In the genomic region with DNA sequence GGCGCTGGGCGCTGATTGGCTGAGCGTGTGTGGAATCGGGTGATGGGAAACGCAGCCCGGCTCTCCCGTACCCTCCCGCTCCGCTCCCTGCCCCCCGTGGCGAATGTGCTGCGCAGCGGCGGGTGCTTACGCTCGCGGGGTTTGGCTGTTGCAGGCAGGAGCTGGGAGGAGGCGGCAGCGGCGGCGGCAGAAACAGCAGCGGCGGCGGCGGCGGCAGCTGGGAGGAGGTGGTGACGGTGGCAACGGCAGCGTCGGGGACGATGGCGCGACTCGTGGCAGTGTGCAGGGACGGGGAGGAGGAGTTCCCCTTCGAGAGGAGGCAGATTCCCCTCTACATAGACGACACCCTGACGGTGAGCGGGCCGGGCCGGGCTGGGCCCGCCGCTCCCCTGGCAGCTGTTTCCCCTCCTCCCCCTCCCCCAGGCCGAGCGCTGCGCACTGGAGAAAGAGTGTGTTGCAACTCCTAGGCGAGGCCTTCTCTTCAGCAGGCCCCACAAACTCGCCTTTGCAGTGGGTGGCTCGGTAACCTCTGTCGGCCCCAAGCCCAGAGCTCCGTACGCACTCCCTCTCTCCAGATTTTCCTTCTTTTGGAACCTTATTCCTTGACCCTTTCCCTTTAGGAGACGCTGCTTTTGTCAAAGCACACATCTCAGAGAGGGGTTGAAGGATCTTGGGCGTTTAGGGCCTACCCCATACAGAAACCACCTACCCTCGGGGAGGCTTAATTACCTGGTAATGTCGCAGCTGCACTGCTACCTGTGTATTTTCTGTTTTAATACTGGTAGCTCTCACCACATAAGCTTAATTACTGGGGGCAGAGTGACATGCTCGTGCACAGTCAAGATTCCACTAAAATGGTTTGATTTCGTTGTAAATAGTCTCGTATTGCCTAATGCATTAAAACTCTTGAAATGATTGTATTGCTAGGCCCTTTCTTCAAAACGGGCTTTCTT, we compare ENCODE assay signal across 1 cellular context.
TF ChIP-seq lines count a peak whose summit lies in the region.

No MANE protein-coding gene starts in this region.

TF ChIP-seq in GM12878, 131 proteins besides CTCF, POLR2A, EP300 and RAD21 (continues in another document):
- TF ChIP-seq MEF2A (IDR thresholded peaks at IDR 0.05; ENCODE audit: insufficient read depth, low read depth, low read length): 0 out of 2 replicates have a peak, but pooled peaks have one; percentile 57
- no peak for TF ChIP-seq MTA2 (IDR thresholded peaks at IDR 0.05; ENCODE audit: low read depth)
- TF ChIP-seq, protein P1, sequence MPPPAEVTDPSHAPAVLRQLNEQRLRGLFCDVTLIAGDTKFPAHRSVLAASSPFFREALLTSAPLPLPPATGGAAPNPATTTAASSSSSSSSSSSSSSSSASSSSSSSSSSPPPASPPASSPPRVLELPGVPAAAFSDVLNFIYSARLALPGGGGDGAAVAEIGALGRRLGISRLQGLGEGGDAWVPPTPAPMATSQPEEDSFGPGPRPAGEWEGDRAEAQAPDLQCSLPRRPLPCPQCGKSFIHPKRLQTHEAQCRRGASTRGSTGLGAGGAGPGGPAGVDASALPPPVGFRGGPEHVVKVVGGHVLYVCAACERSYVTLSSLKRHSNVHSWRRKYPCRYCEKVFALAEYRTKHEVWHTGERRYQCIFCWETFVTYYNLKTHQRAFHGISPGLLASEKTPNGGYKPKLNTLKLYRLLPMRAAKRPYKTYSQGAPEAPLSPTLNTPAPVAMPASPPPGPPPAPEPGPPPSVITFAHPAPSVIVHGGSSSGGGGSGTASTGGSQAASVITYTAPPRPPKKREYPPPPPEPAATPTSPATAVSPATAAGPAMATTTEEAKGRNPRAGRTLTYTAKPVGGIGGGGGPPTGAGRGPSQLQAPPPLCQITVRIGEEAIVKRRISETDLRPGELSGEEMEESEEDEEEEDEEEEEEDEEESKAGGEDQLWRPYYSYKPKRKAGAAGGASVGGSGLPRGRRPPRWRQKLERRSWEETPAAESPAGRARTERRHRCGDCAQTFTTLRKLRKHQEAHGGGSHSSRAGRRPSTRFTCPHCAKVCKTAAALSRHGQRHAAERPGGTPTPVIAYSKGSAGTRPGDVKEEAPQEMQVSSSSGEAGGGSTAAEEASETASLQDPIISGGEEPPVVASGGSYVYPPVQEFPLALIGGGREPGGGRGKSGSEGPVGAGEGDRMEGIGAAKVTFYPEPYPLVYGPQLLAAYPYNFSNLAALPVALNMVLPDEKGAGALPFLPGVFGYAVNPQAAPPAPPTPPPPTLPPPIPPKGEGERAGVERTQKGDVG (CRISPR knock-in tag; IDR thresholded peaks at IDR 0.05): no peak
- TF ChIP-seq, protein P2, sequence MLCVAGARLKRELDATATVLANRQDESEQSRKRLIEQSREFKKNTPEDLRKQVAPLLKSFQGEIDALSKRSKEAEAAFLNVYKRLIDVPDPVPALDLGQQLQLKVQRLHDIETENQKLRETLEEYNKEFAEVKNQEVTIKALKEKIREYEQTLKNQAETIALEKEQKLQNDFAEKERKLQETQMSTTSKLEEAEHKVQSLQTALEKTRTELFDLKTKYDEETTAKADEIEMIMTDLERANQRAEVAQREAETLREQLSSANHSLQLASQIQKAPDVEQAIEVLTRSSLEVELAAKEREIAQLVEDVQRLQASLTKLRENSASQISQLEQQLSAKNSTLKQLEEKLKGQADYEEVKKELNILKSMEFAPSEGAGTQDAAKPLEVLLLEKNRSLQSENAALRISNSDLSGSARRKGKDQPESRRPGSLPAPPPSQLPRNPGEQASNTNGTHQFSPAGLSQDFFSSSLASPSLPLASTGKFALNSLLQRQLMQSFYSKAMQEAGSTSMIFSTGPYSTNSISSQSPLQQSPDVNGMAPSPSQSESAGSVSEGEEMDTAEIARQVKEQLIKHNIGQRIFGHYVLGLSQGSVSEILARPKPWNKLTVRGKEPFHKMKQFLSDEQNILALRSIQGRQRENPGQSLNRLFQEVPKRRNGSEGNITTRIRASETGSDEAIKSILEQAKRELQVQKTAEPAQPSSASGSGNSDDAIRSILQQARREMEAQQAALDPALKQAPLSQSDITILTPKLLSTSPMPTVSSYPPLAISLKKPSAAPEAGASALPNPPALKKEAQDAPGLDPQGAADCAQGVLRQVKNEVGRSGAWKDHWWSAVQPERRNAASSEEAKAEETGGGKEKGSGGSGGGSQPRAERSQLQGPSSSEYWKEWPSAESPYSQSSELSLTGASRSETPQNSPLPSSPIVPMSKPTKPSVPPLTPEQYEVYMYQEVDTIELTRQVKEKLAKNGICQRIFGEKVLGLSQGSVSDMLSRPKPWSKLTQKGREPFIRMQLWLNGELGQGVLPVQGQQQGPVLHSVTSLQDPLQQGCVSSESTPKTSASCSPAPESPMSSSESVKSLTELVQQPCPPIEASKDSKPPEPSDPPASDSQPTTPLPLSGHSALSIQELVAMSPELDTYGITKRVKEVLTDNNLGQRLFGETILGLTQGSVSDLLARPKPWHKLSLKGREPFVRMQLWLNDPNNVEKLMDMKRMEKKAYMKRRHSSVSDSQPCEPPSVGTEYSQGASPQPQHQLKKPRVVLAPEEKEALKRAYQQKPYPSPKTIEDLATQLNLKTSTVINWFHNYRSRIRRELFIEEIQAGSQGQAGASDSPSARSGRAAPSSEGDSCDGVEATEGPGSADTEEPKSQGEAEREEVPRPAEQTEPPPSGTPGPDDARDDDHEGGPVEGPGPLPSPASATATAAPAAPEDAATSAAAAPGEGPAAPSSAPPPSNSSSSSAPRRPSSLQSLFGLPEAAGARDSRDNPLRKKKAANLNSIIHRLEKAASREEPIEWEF (IDR thresholded peaks at IDR 0.05; ENCODE audit: insufficient replicate concordance, low read depth, low read length): no peak
- peak; percentile 88 for TF ChIP-seq SP1 (IDR thresholded peaks at IDR 0.05; ENCODE audit: low read depth, low read length)
- TF ChIP-seq IKZF2 (IDR thresholded peaks at IDR 0.05): peak in 1 of 2 experiments; percentile 38; a peak in 2 of 4 replicates
- TF ChIP-seq, protein P3, sequence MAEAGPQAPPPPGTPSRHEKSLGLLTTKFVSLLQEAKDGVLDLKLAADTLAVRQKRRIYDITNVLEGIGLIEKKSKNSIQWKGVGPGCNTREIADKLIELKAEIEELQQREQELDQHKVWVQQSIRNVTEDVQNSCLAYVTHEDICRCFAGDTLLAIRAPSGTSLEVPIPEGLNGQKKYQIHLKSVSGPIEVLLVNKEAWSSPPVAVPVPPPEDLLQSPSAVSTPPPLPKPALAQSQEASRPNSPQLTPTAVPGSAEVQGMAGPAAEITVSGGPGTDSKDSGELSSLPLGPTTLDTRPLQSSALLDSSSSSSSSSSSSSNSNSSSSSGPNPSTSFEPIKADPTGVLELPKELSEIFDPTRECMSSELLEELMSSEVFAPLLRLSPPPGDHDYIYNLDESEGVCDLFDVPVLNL (IDR thresholded peaks at IDR 0.05; ENCODE audit: low read depth, low read length): peak; percentile 45; the same call in 1 of the 2 replicates
- TF ChIP-seq, protein P4, sequence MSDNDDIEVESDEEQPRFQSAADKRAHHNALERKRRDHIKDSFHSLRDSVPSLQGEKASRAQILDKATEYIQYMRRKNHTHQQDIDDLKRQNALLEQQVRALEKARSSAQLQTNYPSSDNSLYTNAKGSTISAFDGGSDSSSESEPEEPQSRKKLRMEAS (IDR thresholded peaks at IDR 0.05; ENCODE audit: low read depth, low read length): no peak
- TF ChIP-seq IRF4 (IDR thresholded peaks at IDR 0.05; ENCODE audit: low read depth, low read length): peak; percentile 65
- peak; percentile 79; the same call in 1 of the 2 replicates for TF ChIP-seq RB1 (IDR thresholded peaks at IDR 0.05; ENCODE audit: borderline replicate concordance)
- TF ChIP-seq HDAC2 (IDR thresholded peaks at IDR 0.05): no peak
- no peak for TF ChIP-seq YBX1 (IDR thresholded peaks at IDR 0.05)
- peak; percentile 44; the same call in 1 of the 2 replicates for TF ChIP-seq POLR2AphosphoS5 (IDR thresholded peaks at IDR 0.05; ENCODE audit: low read length)
- TF ChIP-seq NFYA (IDR thresholded peaks at IDR 0.05; ENCODE audit: borderline replicate concordance, low read depth, low read length): no peak
- TF ChIP-seq, protein P5, sequence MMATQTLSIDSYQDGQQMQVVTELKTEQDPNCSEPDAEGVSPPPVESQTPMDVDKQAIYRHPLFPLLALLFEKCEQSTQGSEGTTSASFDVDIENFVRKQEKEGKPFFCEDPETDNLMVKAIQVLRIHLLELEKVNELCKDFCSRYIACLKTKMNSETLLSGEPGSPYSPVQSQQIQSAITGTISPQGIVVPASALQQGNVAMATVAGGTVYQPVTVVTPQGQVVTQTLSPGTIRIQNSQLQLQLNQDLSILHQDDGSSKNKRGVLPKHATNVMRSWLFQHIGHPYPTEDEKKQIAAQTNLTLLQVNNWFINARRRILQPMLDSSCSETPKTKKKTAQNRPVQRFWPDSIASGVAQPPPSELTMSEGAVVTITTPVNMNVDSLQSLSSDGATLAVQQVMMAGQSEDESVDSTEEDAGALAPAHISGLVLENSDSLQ (IDR thresholded peaks at IDR 0.05): no peak
- TF ChIP-seq, protein P6, sequence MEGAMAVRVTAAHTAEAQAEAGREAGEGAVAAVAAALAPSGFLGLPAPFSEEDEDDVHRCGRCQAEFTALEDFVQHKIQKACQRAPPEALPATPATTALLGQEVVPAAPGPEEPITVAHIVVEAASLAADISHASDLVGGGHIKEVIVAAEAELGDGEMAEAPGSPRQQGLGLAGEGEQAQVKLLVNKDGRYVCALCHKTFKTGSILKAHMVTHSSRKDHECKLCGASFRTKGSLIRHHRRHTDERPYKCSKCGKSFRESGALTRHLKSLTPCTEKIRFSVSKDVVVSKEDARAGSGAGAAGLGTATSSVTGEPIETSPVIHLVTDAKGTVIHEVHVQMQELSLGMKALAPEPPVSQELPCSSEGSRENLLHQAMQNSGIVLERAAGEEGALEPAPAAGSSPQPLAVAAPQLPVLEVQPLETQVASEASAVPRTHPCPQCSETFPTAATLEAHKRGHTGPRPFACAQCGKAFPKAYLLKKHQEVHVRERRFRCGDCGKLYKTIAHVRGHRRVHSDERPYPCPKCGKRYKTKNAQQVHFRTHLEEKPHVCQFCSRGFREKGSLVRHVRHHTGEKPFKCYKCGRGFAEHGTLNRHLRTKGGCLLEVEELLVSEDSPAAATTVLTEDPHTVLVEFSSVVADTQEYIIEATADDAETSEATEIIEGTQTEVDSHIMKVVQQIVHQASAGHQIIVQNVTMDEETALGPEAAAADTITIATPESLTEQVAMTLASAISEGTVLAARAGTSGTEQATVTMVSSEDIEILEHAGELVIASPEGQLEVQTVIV (IDR thresholded peaks at IDR 0.05; ENCODE audit: borderline replicate concordance, partially characterized antibody): no peak
- TF ChIP-seq CREM (IDR thresholded peaks at IDR 0.05; ENCODE audit: low read depth): peak; percentile 84
- TF ChIP-seq STAT3 (IDR thresholded peaks at IDR 0.05; ENCODE audit: low read depth, low read length): no peak
- no peak for TF ChIP-seq SPI1 (IDR thresholded peaks at IDR 0.05; ENCODE audit: borderline replicate concordance, insufficient read depth, low read depth, low read length)
- peak; percentile 32; the same call in 1 of the 2 replicates for TF ChIP-seq RFX5 (IDR thresholded peaks at IDR 0.05; ENCODE audit: low read depth, low read length)
- TF ChIP-seq, protein P7, sequence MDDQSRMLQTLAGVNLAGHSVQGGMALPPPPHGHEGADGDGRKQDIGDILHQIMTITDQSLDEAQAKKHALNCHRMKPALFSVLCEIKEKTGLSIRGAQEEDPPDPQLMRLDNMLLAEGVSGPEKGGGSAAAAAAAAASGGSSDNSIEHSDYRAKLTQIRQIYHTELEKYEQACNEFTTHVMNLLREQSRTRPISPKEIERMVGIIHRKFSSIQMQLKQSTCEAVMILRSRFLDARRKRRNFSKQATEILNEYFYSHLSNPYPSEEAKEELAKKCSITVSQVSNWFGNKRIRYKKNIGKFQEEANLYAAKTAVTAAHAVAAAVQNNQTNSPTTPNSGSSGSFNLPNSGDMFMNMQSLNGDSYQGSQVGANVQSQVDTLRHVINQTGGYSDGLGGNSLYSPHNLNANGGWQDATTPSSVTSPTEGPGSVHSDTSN (IDR thresholded peaks at IDR 0.05; ENCODE audit: insufficient replicate concordance, low read depth, low read length): peak; percentile 57
- no peak; the same call in 1 of the 2 replicates for TF ChIP-seq STAT1 (conservative IDR thresholded peaks at IDR 0.05)
- TF ChIP-seq ZZZ3 (IDR thresholded peaks at IDR 0.05; ENCODE audit: control insufficient read depth, insufficient read length, low read depth): no peak
- TF ChIP-seq, protein P8, sequence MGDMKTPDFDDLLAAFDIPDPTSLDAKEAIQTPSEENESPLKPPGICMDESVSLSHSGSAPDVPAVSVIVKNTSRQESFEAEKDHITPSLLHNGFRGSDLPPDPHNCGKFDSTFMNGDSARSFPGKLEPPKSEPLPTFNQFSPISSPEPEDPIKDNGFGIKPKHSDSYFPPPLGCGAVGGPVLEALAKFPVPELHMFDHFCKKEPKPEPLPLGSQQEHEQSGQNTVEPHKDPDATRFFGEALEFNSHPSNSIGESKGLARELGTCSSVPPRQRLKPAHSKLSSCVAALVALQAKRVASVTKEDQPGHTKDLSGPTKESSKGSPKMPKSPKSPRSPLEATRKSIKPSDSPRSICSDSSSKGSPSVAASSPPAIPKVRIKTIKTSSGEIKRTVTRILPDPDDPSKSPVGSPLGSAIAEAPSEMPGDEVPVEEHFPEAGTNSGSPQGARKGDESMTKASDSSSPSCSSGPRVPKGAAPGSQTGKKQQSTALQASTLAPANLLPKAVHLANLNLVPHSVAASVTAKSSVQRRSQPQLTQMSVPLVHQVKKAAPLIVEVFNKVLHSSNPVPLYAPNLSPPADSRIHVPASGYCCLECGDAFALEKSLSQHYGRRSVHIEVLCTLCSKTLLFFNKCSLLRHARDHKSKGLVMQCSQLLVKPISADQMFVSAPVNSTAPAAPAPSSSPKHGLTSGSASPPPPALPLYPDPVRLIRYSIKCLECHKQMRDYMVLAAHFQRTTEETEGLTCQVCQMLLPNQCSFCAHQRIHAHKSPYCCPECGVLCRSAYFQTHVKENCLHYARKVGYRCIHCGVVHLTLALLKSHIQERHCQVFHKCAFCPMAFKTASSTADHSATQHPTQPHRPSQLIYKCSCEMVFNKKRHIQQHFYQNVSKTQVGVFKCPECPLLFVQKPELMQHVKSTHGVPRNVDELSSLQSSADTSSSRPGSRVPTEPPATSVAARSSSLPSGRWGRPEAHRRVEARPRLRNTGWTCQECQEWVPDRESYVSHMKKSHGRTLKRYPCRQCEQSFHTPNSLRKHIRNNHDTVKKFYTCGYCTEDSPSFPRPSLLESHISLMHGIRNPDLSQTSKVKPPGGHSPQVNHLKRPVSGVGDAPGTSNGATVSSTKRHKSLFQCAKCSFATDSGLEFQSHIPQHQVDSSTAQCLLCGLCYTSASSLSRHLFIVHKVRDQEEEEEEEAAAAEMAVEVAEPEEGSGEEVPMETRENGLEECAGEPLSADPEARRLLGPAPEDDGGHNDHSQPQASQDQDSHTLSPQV (IDR thresholded peaks at IDR 0.05): no peak
- TF ChIP-seq GATAD2B (conservative IDR thresholded peaks at IDR 0.05; ENCODE audit: low read depth): 0 out of 2 replicates have a peak, but pooled peaks have one; percentile 30
- no peak for TF ChIP-seq ASH2L (IDR thresholded peaks at IDR 0.05; ENCODE audit: borderline replicate concordance, low read depth)
- no peak for TF ChIP-seq BMI1 (IDR thresholded peaks at IDR 0.05; ENCODE audit: borderline replicate concordance)
- TF ChIP-seq, protein P9, sequence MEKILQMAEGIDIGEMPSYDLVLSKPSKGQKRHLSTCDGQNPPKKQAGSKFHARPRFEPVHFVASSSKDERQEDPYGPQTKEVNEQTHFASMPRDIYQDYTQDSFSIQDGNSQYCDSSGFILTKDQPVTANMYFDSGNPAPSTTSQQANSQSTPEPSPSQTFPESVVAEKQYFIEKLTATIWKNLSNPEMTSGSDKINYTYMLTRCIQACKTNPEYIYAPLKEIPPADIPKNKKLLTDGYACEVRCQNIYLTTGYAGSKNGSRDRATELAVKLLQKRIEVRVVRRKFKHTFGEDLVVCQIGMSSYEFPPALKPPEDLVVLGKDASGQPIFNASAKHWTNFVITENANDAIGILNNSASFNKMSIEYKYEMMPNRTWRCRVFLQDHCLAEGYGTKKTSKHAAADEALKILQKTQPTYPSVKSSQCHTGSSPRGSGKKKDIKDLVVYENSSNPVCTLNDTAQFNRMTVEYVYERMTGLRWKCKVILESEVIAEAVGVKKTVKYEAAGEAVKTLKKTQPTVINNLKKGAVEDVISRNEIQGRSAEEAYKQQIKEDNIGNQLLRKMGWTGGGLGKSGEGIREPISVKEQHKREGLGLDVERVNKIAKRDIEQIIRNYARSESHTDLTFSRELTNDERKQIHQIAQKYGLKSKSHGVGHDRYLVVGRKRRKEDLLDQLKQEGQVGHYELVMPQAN (conservative IDR thresholded peaks at IDR 0.05): no peak; the same call in none of the 2 replicates
